In the genomic region with DNA sequence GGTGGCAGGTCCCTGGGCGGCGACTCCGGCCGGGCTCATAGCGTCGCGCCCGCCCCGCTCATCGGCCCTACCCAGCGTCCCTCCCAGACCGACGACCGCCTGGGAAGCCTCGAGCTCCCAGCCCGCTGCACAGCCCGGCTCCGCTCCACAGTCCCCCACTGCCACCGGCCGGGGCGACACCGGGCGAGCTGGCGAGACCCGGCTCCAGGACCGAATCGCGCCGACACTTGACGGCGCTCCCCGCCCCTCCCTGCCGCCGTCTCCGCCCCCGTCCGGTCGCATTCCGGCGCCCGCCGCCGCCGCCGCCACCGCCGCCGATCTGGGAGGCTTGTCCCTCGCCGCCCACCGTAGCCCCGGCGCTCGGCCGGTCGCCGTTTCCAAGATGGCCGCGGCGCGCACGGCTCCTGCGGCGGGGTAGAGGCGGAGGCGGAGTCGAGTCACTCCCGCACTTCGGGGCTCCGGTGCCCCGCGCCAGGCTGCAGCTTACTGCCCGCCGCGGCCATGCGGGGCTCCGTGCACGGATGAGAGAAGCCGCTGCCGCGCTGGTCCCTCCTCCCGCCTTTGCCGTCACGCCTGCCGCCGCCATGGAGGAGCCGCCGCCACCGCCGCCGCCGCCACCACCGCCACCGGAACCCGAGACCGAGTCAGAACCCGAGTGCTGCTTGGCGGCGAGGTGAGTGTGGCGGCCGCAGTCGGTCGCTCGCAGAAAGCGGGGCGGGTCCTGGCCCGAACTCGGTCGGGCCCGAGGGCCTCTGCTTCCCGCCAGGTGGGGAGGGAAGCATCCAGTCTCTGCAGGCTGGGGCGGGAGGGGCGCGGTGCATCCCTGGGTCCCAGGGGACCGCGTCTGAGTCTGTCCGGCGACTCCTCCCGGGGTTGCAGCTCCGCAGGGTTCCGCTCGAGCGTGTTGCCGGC, we compare ENCODE assay signal across 8 cellular contexts. TPM values are rescaled to one million over a fixed set of nuclear protein-coding genes. Genes with fewer than 3 reads are reported as not detected.
A peak's percentile ranks its signal among the peaks of the same experiment; 100 is the strongest.
DNase-seq lines count a peak whose midpoint lies in the region; ATAC-seq and TF ChIP-seq lines count a peak whose summit lies in the region.

A gene with protein sequence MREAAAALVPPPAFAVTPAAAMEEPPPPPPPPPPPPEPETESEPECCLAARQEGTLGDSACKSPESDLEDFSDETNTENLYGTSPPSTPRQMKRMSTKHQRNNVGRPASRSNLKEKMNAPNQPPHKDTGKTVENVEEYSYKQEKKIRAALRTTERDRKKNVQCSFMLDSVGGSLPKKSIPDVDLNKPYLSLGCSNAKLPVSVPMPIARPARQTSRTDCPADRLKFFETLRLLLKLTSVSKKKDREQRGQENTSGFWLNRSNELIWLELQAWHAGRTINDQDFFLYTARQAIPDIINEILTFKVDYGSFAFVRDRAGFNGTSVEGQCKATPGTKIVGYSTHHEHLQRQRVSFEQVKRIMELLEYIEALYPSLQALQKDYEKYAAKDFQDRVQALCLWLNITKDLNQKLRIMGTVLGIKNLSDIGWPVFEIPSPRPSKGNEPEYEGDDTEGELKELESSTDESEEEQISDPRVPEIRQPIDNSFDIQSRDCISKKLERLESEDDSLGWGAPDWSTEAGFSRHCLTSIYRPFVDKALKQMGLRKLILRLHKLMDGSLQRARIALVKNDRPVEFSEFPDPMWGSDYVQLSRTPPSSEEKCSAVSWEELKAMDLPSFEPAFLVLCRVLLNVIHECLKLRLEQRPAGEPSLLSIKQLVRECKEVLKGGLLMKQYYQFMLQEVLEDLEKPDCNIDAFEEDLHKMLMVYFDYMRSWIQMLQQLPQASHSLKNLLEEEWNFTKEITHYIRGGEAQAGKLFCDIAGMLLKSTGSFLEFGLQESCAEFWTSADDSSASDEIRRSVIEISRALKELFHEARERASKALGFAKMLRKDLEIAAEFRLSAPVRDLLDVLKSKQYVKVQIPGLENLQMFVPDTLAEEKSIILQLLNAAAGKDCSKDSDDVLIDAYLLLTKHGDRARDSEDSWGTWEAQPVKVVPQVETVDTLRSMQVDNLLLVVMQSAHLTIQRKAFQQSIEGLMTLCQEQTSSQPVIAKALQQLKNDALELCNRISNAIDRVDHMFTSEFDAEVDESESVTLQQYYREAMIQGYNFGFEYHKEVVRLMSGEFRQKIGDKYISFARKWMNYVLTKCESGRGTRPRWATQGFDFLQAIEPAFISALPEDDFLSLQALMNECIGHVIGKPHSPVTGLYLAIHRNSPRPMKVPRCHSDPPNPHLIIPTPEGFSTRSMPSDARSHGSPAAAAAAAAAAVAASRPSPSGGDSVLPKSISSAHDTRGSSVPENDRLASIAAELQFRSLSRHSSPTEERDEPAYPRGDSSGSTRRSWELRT (N-terminal part only) (plus strand): TSS at position 359 of the 912 bp plus-strand sequence. CDS start 163 bp downstream, at position 522.

- peaks cover 31% of the 10 kb centered on the region for H3K4me1 Mint-ChIP-seq in activated CD8-positive, alpha-beta T cell treated with anti-CD3 and anti-CD28 coated beads for 36 hours (ENCODE audit: low read depth)

- peaks cover 2% of the 10 kb centered on the region for H3K36me3 Mint-ChIP-seq in activated CD8-positive, alpha-beta T cell treated with anti-CD3 and anti-CD28 coated beads for 36 hours (ENCODE audit: low read depth)

- CTCF ChIA-PET in activated CD8-positive, alpha-beta T cell treated with anti-CD3 and anti-CD28 coated beads for 36 hours (lab: Charles Lee): interaction anchor here (0.8 to 4.5 kb wide), 8 partner anchors 16 to 380 kb away, joined by 3 to 20 read pairs (median 5); no protein-coding TSS in a partner anchor

- peak within 1 kb of the TSS; percentile 81 to 93 (median 89) for H3K4me2 ChIP-seq in BLaER1 treated with 17β-estradiol and CSF1 and Interleukin-3, amounts not matched to agents 10 nM and 100 nM

- peak within 1 kb of the TSS; percentile 99 for H3K4me3 Mint-ChIP-seq in activated CD8-positive, alpha-beta T cell treated with anti-CD3 and anti-CD28 coated beads for 36 hours

- POLR2A ChIA-PET in activated CD8-positive, alpha-beta T cell treated with anti-CD3 and anti-CD28 coated beads for 36 hours (lab: Charles Lee): interaction anchor here (0.6 to 1.4 kb wide), 5 partner anchors 18 to 372 kb away, joined by 3 to 4 read pairs (median 3); no protein-coding TSS in a partner anchor

- H3K27me3 ChIP-seq in BLaER1 treated with 17β-estradiol and CSF1 and Interleukin-3, amounts not matched to agents 10 nM and 100 nM: no peaks in the 10 kb centered on the region
- H3K27me3 ChIP-seq in ectodermal cell (ENCODE audit: control insufficient read depth, insufficient read depth, low read length, poor library complexity, severe bottlenecking): no peaks in the 10 kb centered on the region

- intact Hi-C loops in activated CD8-positive, alpha-beta T cell treated with anti-CD3 and anti-CD28 coated beads for 36 hours (cut with micrococcal nuclease): no loop called here

- H3K9ac ChIP-seq in BLaER1 treated with 17β-estradiol and CSF1 and Interleukin-3, amounts not matched to agents 10 nM and 100 nM: peak within 1 kb of the TSS; percentile 85 to 94 (median 90)

- peaks cover 4 to 45% (median 39%) of the 10 kb centered on the region in 11 experiments; a peak in 21 of 22 replicates for H4K20me1 ChIP-seq in BLaER1 treated with 17β-estradiol and CSF1 and Interleukin-3, amounts not matched to agents 10 nM and 100 nM

- H3K9me3 ChIP-seq in BLaER1 treated with 17β-estradiol and CSF1 and Interleukin-3, amounts not matched to agents 10 nM and 100 nM (replicated peaks in 1 of 11): 0 out of 22 replicates have a peak, but pooled peaks cover 0 to 4% (median 0%) of the 10 kb centered on the region in 11 experiments
- no peaks in the 10 kb centered on the region for H3K9me3 ChIP-seq in ectodermal cell (ENCODE audit: control insufficient read depth, low read length)

- WGBS in ectodermal cell, 2 experiments: 0% methylated on average over 124 of the region's 124 CpGs

- no peak for TF ChIP-seq CTCF in activated CD8-positive, alpha-beta T cell treated with anti-CD3 and anti-CD28 coated beads for 36 hours (IDR thresholded peaks at IDR 0.05)

- peak within 1 kb of the TSS; percentile 68 to 92 (median 88) for H3K27ac ChIP-seq in BLaER1 treated with 17β-estradiol and CSF1 and Interleukin-3, amounts not matched to agents 10 nM and 100 nM
- peak within 1 kb of the TSS; percentile 90 for H3K27ac ChIP-seq in ectodermal cell (ENCODE audit: insufficient read depth, low read depth, low read length, poor library complexity, severe bottlenecking)

- peak within 1 kb of the TSS; percentile 88 to 99 (median 96) for H3K4me3 ChIP-seq in BLaER1 treated with 17β-estradiol and CSF1 and Interleukin-3, amounts not matched to agents 10 nM and 100 nM
- peak within 1 kb of the TSS; percentile 86 for H3K4me3 ChIP-seq in ectodermal cell (ENCODE audit: insufficient read depth, low read depth, low read length)

- DNase-seq in NCI-H748 (lab: John Stamatoyannopoulos, UW; ENCODE audit: unreplicated experiment): peak; percentile 86
- DNase-seq in activated CD8-positive, alpha-beta T cell treated with anti-CD3 and anti-CD28 coated beads for 36 hours: peak; percentile 76
- DNase-seq in lung microvascular endothelial cell (ENCODE audit: low read depth in 2 of 2): peak; percentile 89 to 90
- peak; percentile 64 to 80 (median 67) for DNase-seq in stimulated activated CD4-positive, alpha-beta T cell treated with anti-CD3 and anti-CD28 coated beads, TNF-alpha, amount 100 ng/mL, for 48 hours (ENCODE audit: low read depth in 3 of 3)

- peaks cover 4 to 38% (median 14%) of the 10 kb centered on the region in 10 experiments; a peak in 18 of 20 replicates for H3K4me1 ChIP-seq in BLaER1 treated with 17β-estradiol and CSF1 and Interleukin-3, amounts not matched to agents 10 nM and 100 nM
- H3K4me1 ChIP-seq in ectodermal cell (ENCODE audit: control insufficient read depth, insufficient read depth, low read length): no peaks in the 10 kb centered on the region

- H3K9me3 Mint-ChIP-seq in activated CD8-positive, alpha-beta T cell treated with anti-CD3 and anti-CD28 coated beads for 36 hours: no peaks in the 10 kb centered on the region

- ATAC-seq in GM19043 (IDR thresholded peaks at IDR 0.05; ENCODE audit: low read depth, unreplicated experiment): peak; percentile 63
- ATAC-seq in HG03342 (IDR thresholded peaks at IDR 0.05; ENCODE audit: unreplicated experiment): peak; percentile 62
- ATAC-seq in activated CD8-positive, alpha-beta T cell treated with anti-CD3 and anti-CD28 coated beads for 36 hours: peak; percentile 74

- peak within 1 kb of the TSS; percentile 95 for H3K27ac Mint-ChIP-seq in activated CD8-positive, alpha-beta T cell treated with anti-CD3 and anti-CD28 coated beads for 36 hours

- H3K27me3 Mint-ChIP-seq in activated CD8-positive, alpha-beta T cell treated with anti-CD3 and anti-CD28 coated beads for 36 hours: peaks cover 2% of the 10 kb centered on the region

- H3K36me3 ChIP-seq in BLaER1 treated with 17β-estradiol and CSF1 and Interleukin-3, amounts not matched to agents 10 nM and 100 nM: peaks cover 0 to 17% (median 2%) of the 10 kb centered on the region in 11 experiments; a peak in 1 of 22 replicates
- no peaks in the 10 kb centered on the region for H3K36me3 ChIP-seq in ectodermal cell (ENCODE audit: control insufficient read depth, insufficient read depth, low read length)

RNA-seq across cellular contexts. Expression of the gene that starts here (rescaled TPM):
- total RNA-seq in activated CD8-positive, alpha-beta T cell treated with anti-CD3 and anti-CD28 coated beads for 36 hours: 10 to 100 TPM; 31.3 to 48.7 TPM
- 54.9 TPM for polyA plus RNA-seq in ectodermal cell (2013, experiment 1 of 4)
- polyA plus RNA-seq in ectodermal cell (2013, experiment 2 of 4): 37.5 TPM
- 34.3 TPM for polyA plus RNA-seq in ectodermal cell (2013, experiment 3 of 4)
- 33.8 TPM for polyA plus RNA-seq in ectodermal cell (2013, experiment 4 of 4)
- total RNA-seq in lung microvascular endothelial cell: 11.8 and 16.3 TPM in 2 replicates

Comparison
In these comparisons a context has a peak if more than half of its experiments do, and no peak if none do; other contexts are left out.
1. Peak in every context shown above with its lines: DNase-seq, ATAC-seq, H3K4me3 ChIP-seq and H3K27ac ChIP-seq.